1 cellular context compared by ENCODE assay signal in genomic region chr18:50090370-50091312, GRCh38.
TF ChIP-seq lines count a peak whose summit lies in the region.

No MANE protein-coding gene starts in this region.

TF ChIP-seq in WTC11, 78 proteins besides CTCF, POLR2A, EP300 and RAD21 (continued from another document):
- TF ChIP-seq ATF6 (CRISPR knock-in tag; IDR thresholded peaks at IDR 0.05) (no peak), RELA (CRISPR knock-in tag; IDR thresholded peaks at IDR 0.05; ENCODE audit: borderline replicate concordance) (no peak), OVOL2 (CRISPR knock-in tag; IDR thresholded peaks at IDR 0.05; ENCODE audit: borderline replicate concordance) (no peak), CREM (CRISPR knock-in tag; IDR thresholded peaks at IDR 0.05) (no peak), E2F1 (CRISPR knock-in tag; IDR thresholded peaks at IDR 0.05) (no peak), USF2 (CRISPR knock-in tag; IDR thresholded peaks at IDR 0.05) (no peak), ZNF396 (CRISPR knock-in tag; IDR thresholded peaks at IDR 0.05; ENCODE audit: borderline replicate concordance) (no peak), ZNF281 (CRISPR knock-in tag; IDR thresholded peaks at IDR 0.05) (no peak), ZNF138 (CRISPR knock-in tag; conservative IDR thresholded peaks at IDR 0.05) (no peak), PREB (CRISPR knock-in tag; IDR thresholded peaks at IDR 0.05; ENCODE audit: borderline replicate concordance) (no peak), MYBL2 (CRISPR knock-in tag; IDR thresholded peaks at IDR 0.05) (no peak), NR2C2 (CRISPR knock-in tag; IDR thresholded peaks at IDR 0.05) (no peak), FOXP1 (CRISPR knock-in tag; IDR thresholded peaks at IDR 0.05; ENCODE audit: borderline replicate concordance) (no peak)
TF ChIP-seq in WTC11: peak in this region for 0.
